Comparison of ENCODE assay signal across 24 cellular contexts in genomic region chr17:64614266-64615011, GRCh38. TPM values are rescaled to one million over a fixed set of nuclear protein-coding genes. Genes with fewer than 3 reads are reported as not detected.
DNase-seq lines count a peak whose midpoint lies in the region; FAIRE-seq and TF ChIP-seq lines count a peak whose summit lies in the region.
"Had no signal": no experiment of that assay in that cellular context is flagged by ENCODE, and none has a peak within 500 bp of the region (broad histone marks: within the 10 kb centered on the region; RNA-seq: fewer than 3 reads in every experiment).

No MANE protein-coding gene starts in this region.

- no peaks in the 10 kb centered on the region for H3K9me3 Mint-ChIP-seq in astrocyte (ENCODE audit: unreplicated experiment)
- no peaks in the 10 kb centered on the region for H3K9me3 Mint-ChIP-seq in activated T-cell treated with anti-CD3 and anti-CD28 coated beads, Interleukin-2, amount 50 U/mL, for 24 hours

- H3K9ac ChIP-seq in astrocyte (ENCODE audit: low read length): peak overlapping the region; percentile 43
- peak overlapping the region; percentile 17 for H3K9ac ChIP-seq in skeletal muscle satellite cell (ENCODE audit: low read depth, low read length)

- H3K27ac ChIP-seq in astrocyte (ENCODE audit: low read depth, low read length): peak overlapping the region; percentile 55
- H3K27ac ChIP-seq: PC-9, SJSA1, vagina, VCaP had no signal

- H3K9me3 ChIP-seq in astrocyte (ENCODE audit: insufficient read depth, low read depth, low read length) (no peaks in the 10 kb centered on the region), skeletal muscle satellite cell (replicated peaks; ENCODE audit: low read length) (no peaks in the 10 kb centered on the region)
- H3K9me3 ChIP-seq: SJSA1, vagina had no signal

- H3K4me3 ChIP-seq in astrocyte (ENCODE audit: insufficient read depth, low read depth, low read length) (peak overlapping the region; percentile 3), skeletal muscle satellite cell (ENCODE audit: low read length) (peak overlapping the region; percentile 11)
- H3K4me3 ChIP-seq: PC-9, SJSA1, vagina had no signal

- no peak for FAIRE-seq in astrocyte (lab: Jason Lieb, UNC)

- no peak overlapping the region for H2AFZ ChIP-seq in astrocyte (ENCODE audit: low read depth, low read length)
- H2AFZ ChIP-seq: PC-9 had no signal

- H3K4me1 Mint-ChIP-seq in astrocyte (ENCODE audit: low read depth, unreplicated experiment): peaks cover 40% of the 10 kb centered on the region
- peaks cover 45% of the 10 kb centered on the region for H3K4me1 Mint-ChIP-seq in activated T-cell treated with anti-CD3 and anti-CD28 coated beads, Interleukin-2, amount 50 U/mL, for 24 hours (ENCODE audit: low read depth)

- no peak for TF ChIP-seq CTCF in astrocyte (IDR thresholded peaks at IDR 0.05; ENCODE audit: insufficient read depth, low read depth, low read length)

- H3K27me3 ChIP-seq in astrocyte (ENCODE audit: insufficient read depth, low read length) (no peaks in the 10 kb centered on the region), skeletal muscle satellite cell (ENCODE audit: control insufficient read depth, insufficient read depth, low read length) (no peaks in the 10 kb centered on the region)
- H3K27me3 ChIP-seq: SJSA1, vagina had no signal

- H4K20me1 ChIP-seq in astrocyte (ENCODE audit: insufficient read depth, low read length): peaks cover 69% of the 10 kb centered on the region

- peaks cover 3% of the 10 kb centered on the region for H3K36me3 Mint-ChIP-seq in astrocyte (ENCODE audit: low read depth, unreplicated experiment)
- H3K36me3 Mint-ChIP-seq in activated T-cell treated with anti-CD3 and anti-CD28 coated beads, Interleukin-2, amount 50 U/mL, for 24 hours (ENCODE audit: low read depth): no peaks in the 10 kb centered on the region

- H3K36me3 ChIP-seq in astrocyte (ENCODE audit: insufficient read depth, low read length) (no peaks in the 10 kb centered on the region), skeletal muscle satellite cell (ENCODE audit: insufficient read depth, low read length) (peaks cover 8% of the 10 kb centered on the region)
- H3K36me3 ChIP-seq: vagina had no signal

- DNase-seq in NCI-H2171 treated with DMSO at 0.1 percent for 48 hours (lab: John Stamatoyannopoulos, UW): peak; percentile 11
- DNase-seq in NCI-H2171 (lab: John Stamatoyannopoulos, UW): no peak
- peak; percentile 31 for DNase-seq in astrocyte (ENCODE audit: low read depth)
- DNase-seq in fibroblast of the conjunctiva (ENCODE audit: low read depth): peak; percentile 12
- DNase-seq in NOMO-1 (lab: John Stamatoyannopoulos, UW; ENCODE audit: unreplicated experiment in 2 of 2): no peak
- DNase-seq in activated T-cell treated with anti-CD3 and anti-CD28 coated beads, Interleukin-2, amount 50 U/mL, for 24 hours: no peak
- DNase-seq in NCI-H2227 treated with DMSO at 0.1 percent for 48 hours (lab: John Stamatoyannopoulos, UW): no peak
- DNase-seq: 8988T; activated CD4-positive, alpha-beta T cell treated with anti-CD3 and anti-CD28 coated beads, Interleukin-2, amount 50 U/mL, for 1 hour; activated gamma-delta T cell treated with Interleukin-2 at 50 U/mL for 16 hours; amygdala; Calu3; effector CD8-positive, alpha-beta T cell; NCI-H1417 treated with DMSO at 0.1 percent for 48 hours; nucleus accumbens; PC-9; retina; stimulated activated CD4-positive, alpha-beta T cell treated with anti-CD3 and anti-CD28 coated beads, Interleukin-15, amount 100 ng/mL, for 24 hours; substantia nigra; T-helper 2 cell had no signal

- H3K4me3 Mint-ChIP-seq in astrocyte (ENCODE audit: unreplicated experiment): peak overlapping the region; percentile 36
- H3K4me3 Mint-ChIP-seq in activated T-cell treated with anti-CD3 and anti-CD28 coated beads, Interleukin-2, amount 50 U/mL, for 24 hours: no peak overlapping the region

- H3K27me3 Mint-ChIP-seq in astrocyte (ENCODE audit: low read depth, unreplicated experiment): no peaks in the 10 kb centered on the region
- H3K27me3 Mint-ChIP-seq in activated T-cell treated with anti-CD3 and anti-CD28 coated beads, Interleukin-2, amount 50 U/mL, for 24 hours: no peaks in the 10 kb centered on the region

- peaks cover 97% of the 10 kb centered on the region for H3K79me2 ChIP-seq in astrocyte (ENCODE audit: insufficient read depth, low read length)

- H3K27ac Mint-ChIP-seq in astrocyte (ENCODE audit: unreplicated experiment): peak overlapping the region; percentile 95
- H3K27ac Mint-ChIP-seq in activated T-cell treated with anti-CD3 and anti-CD28 coated beads, Interleukin-2, amount 50 U/mL, for 24 hours: no peak overlapping the region

- peak overlapping the region; percentile 67 for H3K4me2 ChIP-seq in astrocyte (ENCODE audit: low read length)
- peak overlapping the region; percentile 42 for H3K4me2 ChIP-seq in skeletal muscle satellite cell (ENCODE audit: low read length)
- H3K4me2 ChIP-seq: PC-9 had no signal

- peaks cover 42% of the 10 kb centered on the region for H3K4me1 ChIP-seq in astrocyte (ENCODE audit: insufficient read depth, low read length)
- H3K4me1 ChIP-seq in skeletal muscle satellite cell (ENCODE audit: control insufficient read depth, insufficient read depth, low read length): peaks cover 49% of the 10 kb centered on the region

RNA-seq across cellular contexts. Expression of gene SMURF2, which starts 47.7 kb away (rescaled TPM):
- 104 and 126 TPM in 2 replicates for total RNA-seq in astrocyte
- total RNA-seq in skeletal muscle satellite cell (2012; rRNA removed): 96.6 and 129 TPM in 2 replicates

Comparison
In these comparisons a context has a peak if more than half of its experiments do, and no peak if none do; other contexts are left out.
1. DNase-seq: peak in NCI-H2171 treated with DMSO at 0.1 percent for 48 hours (single experiment), astrocyte (single experiment) and fibroblast of the conjunctiva (single experiment); none in NCI-H2171 (single experiment), NOMO-1 (0 of 2), activated T-cell treated with anti-CD3 and anti-CD28 coated beads, Interleukin-2, amount 50 U/mL, for 24 hours (single experiment) and NCI-H2227 treated with DMSO at 0.1 percent for 48 hours (single experiment).